18 cellular contexts compared by ENCODE assay signal in genomic region chr17:41583137-41584127, GRCh38. TPM values are rescaled to one million over a fixed set of nuclear protein-coding genes. Genes with fewer than 3 reads are reported as not detected.
DNase-seq lines count a peak whose midpoint lies in the region; TF ChIP-seq lines count a peak whose summit lies in the region.
"Had no signal": no experiment of that assay in that cellular context is flagged by ENCODE, and none has a peak within 500 bp of the region (broad histone marks: within the 10 kb centered on the region; RNA-seq: fewer than 3 reads in every experiment).

No MANE protein-coding gene starts in this region.

- peak overlapping the region; percentile 29 for H3K4me3 ChIP-seq in lower leg skin (ENCODE audit: low read depth, poor library complexity, severe bottlenecking)
- H3K4me3 ChIP-seq: tibial nerve had no signal

- POLR2A ChIA-PET in MCF 10A (lab: Yijun Ruan, JAX), result interaction anchor here (0.6 to 2.8 kb wide), 9 partner anchors 29 to 443 kb away, joined by 4 to 13 read pairs (median 5); partner anchors contain the start of genes KRT16, KRT17 and KRTAP4-6

- CTCF ChIA-PET in MCF 10A (lab: Yijun Ruan, JAX), result interaction anchor here (0.7 to 5.3 kb wide), 9 partner anchors 34 to 675 kb away, joined by 3 to 26 read pairs (median 8); no protein-coding TSS in a partner anchor

- 51 to 55% methylated on average over 33 of the region's 33 CpGs for WGBS in lower leg skin, 2 donors

- TSS peak; percentile 60 for BruUV-seq in MCF 10A (replicated peaks; lab: Mats Ljungman, UMichigan)

- no peaks in the 10 kb centered on the region for H3K9me3 Mint-ChIP-seq in MCF 10A (ENCODE audit: unreplicated experiment)
- H3K9me3 Mint-ChIP-seq: activated naive CD8-positive, alpha-beta T cell treated with anti-CD3 and anti-CD28 coated beads, Interleukin-2, amount 10 ng/mL, durations not matched to agents 7 days and 5 days; CD8-positive, alpha-beta T cell; memory B cell; natural killer cell treated with Interleukin-12 subunit alpha and Interleukin-12 subunit beta and Interleukin-15 and Interleukin-18, amount 100 ng/mL, for 72 hours; stimulated activated effector memory CD8-positive, alpha-beta T cell treated with anti-CD3 and anti-CD28 coated beads, Interleukin-12 subunit alpha, Interleukin-12 subunit beta, amount 100 ng/mL, for 72 hours had no signal

- peaks cover 74% of the 10 kb centered on the region for H3K4me1 Mint-ChIP-seq in MCF 10A (ENCODE audit: insufficient read depth, unreplicated experiment)
- H3K4me1 Mint-ChIP-seq: memory B cell; stimulated activated effector memory CD8-positive, alpha-beta T cell treated with anti-CD3 and anti-CD28 coated beads, Interleukin-12 subunit alpha, Interleukin-12 subunit beta, amount 100 ng/mL, for 72 hours had no signal

- H3K27me3 Mint-ChIP-seq in MCF 10A (ENCODE audit: insufficient read depth, unreplicated experiment), result no peaks in the 10 kb centered on the region

- peak overlapping the region; percentile 79 for H3K27ac Mint-ChIP-seq in MCF 10A (ENCODE audit: low read depth, unreplicated experiment)
- H3K27ac Mint-ChIP-seq: activated naive CD8-positive, alpha-beta T cell treated with anti-CD3 and anti-CD28 coated beads, Interleukin-2, amount 10 ng/mL, durations not matched to agents 7 days and 5 days; CD8-positive, alpha-beta T cell; memory B cell; natural killer cell treated with Interleukin-12 subunit alpha and Interleukin-12 subunit beta and Interleukin-15 and Interleukin-18, amount 100 ng/mL, for 72 hours; stimulated activated effector memory CD8-positive, alpha-beta T cell treated with anti-CD3 and anti-CD28 coated beads, Interleukin-12 subunit alpha, Interleukin-12 subunit beta, amount 100 ng/mL, for 72 hours had no signal

- intact Hi-C loops in MCF 10A (cut with micrococcal nuclease) (no loop called here), lower leg skin (cut with DNase I; ENCODE audit: low total_unique reads) (no loop called here), posterior cingulate gyrus (cut with DNase I) (no loop called here)

- peak; percentile 67 for TF ChIP-seq CTCF in 22Rv1 (IDR thresholded peaks at IDR 0.05)
- no peak for TF ChIP-seq CTCF in MCF 10A (IDR thresholded peaks at IDR 0.05; ENCODE audit: unreplicated experiment)
- no peak for TF ChIP-seq CTCF in lower leg skin (IDR thresholded peaks at IDR 0.05)

- H3K36me3 Mint-ChIP-seq in MCF 10A (ENCODE audit: insufficient read depth, unreplicated experiment), result peaks cover 65% of the 10 kb centered on the region
- H3K36me3 Mint-ChIP-seq: activated naive CD8-positive, alpha-beta T cell treated with anti-CD3 and anti-CD28 coated beads, Interleukin-2, amount 10 ng/mL, durations not matched to agents 7 days and 5 days; CD8-positive, alpha-beta T cell; memory B cell; natural killer cell treated with Interleukin-12 subunit alpha and Interleukin-12 subunit beta and Interleukin-15 and Interleukin-18, amount 100 ng/mL, for 72 hours; stimulated activated effector memory CD8-positive, alpha-beta T cell treated with anti-CD3 and anti-CD28 coated beads, Interleukin-12 subunit alpha, Interleukin-12 subunit beta, amount 100 ng/mL, for 72 hours had no signal

- peak; percentile 70 for DNase-seq in HT-29 (ENCODE audit: low spot score)
- no peak for DNase-seq in MCF 10A (ENCODE audit: unreplicated experiment)
- DNase-seq in lower leg skin (ENCODE audit: low spot score in 2 of 2), result peak in 1 of 2 donors; percentile 69
- no peak for DNase-seq in posterior cingulate gyrus
- DNase-seq in NCI-H2227 treated with DMSO at 0.1 percent for 48 hours (lab: John Stamatoyannopoulos, UW), result no peak
- no peak for DNase-seq in SK-N-DZ (ENCODE audit: low spot score)
- no peak for DNase-seq in occipital lobe (lab: John Stamatoyannopoulos, UW)
- DNase-seq: activated naive CD8-positive, alpha-beta T cell treated with anti-CD3 and anti-CD28 coated beads, Interleukin-2, amount 10 ng/mL, durations not matched to agents 7 days and 5 days; CD8-positive, alpha-beta T cell; cerebellar nuclear complex; effector memory CD4-positive, alpha-beta T cell; PC-3 had no signal

- TF ChIP-seq POLR2A in lower leg skin (IDR thresholded peaks at IDR 0.05), result no peak

- no peak overlapping the region for H3K27ac ChIP-seq in 22Rv1

- peak overlapping the region; percentile 86 for H3K4me3 Mint-ChIP-seq in MCF 10A (ENCODE audit: unreplicated experiment)
- H3K4me3 Mint-ChIP-seq: activated naive CD8-positive, alpha-beta T cell treated with anti-CD3 and anti-CD28 coated beads, Interleukin-2, amount 10 ng/mL, durations not matched to agents 7 days and 5 days; CD8-positive, alpha-beta T cell; memory B cell; natural killer cell treated with Interleukin-12 subunit alpha and Interleukin-12 subunit beta and Interleukin-15 and Interleukin-18, amount 100 ng/mL, for 72 hours; stimulated activated effector memory CD8-positive, alpha-beta T cell treated with anti-CD3 and anti-CD28 coated beads, Interleukin-12 subunit alpha, Interleukin-12 subunit beta, amount 100 ng/mL, for 72 hours had no signal

RNA-seq across cellular contexts. Expression of gene KRT14, which starts 3.3 kb away (rescaled TPM):
- not detected in 2 replicates for total RNA-seq in HT-29 (2014; rRNA removed; shearing (Covaris generic))
- total RNA-seq in MCF 10A (2022) (696 and 1,755 TPM in 2 replicates), lower leg skin (1,000 to 10,000 TPM; 4,210 to 7,487 (median 6,656) TPM), occipital lobe (0.31 TPM)
- polyA plus RNA-seq in SK-N-DZ (2014; cell fraction: cytosol; rRNA removed), result not detected in 2 replicates
- polyA plus RNA-seq in SK-N-DZ (2014; cell fraction: nucleus; rRNA removed), result not detected in 2 replicates
- total RNA-seq: activated naive CD8-positive, alpha-beta T cell treated with anti-CD3 and anti-CD28 coated beads, Interleukin-2, amount 10 ng/mL, durations not matched to agents 7 days and 5 days; CD8-positive, alpha-beta T cell; natural killer cell treated with Interleukin-12 subunit alpha and Interleukin-12 subunit beta and Interleukin-15 and Interleukin-18, amount 100 ng/mL, for 72 hours; SK-MEL-5 had no signal

RNA-seq across cellular contexts. Expression of gene KRT9, which starts 11.6 kb away (rescaled TPM):
- not detected in 2 replicates for total RNA-seq in HT-29 (2014; rRNA removed; shearing (Covaris generic))
- total RNA-seq in MCF 10A (2022) (0.21 and 0.27 TPM in 2 replicates), lower leg skin (1 to 10 TPM in 1 of 4 donors, under 1 TPM in 2, not detected in 1; 0.47 to 1.6 (median 0.91) TPM), occipital lobe (not detected)
- polyA plus RNA-seq in SK-N-DZ (2014; cell fraction: cytosol; rRNA removed), result 0.27 TPM in 1 of 2 replicates, not detected in the other
- polyA plus RNA-seq in SK-N-DZ (2014; cell fraction: nucleus; rRNA removed), result 1.6 TPM in 1 of 2 replicates, not detected in the other
- total RNA-seq: activated naive CD8-positive, alpha-beta T cell treated with anti-CD3 and anti-CD28 coated beads, Interleukin-2, amount 10 ng/mL, durations not matched to agents 7 days and 5 days; CD8-positive, alpha-beta T cell; natural killer cell treated with Interleukin-12 subunit alpha and Interleukin-12 subunit beta and Interleukin-15 and Interleukin-18, amount 100 ng/mL, for 72 hours; PC-3; SK-MEL-5; tibial nerve had no signal

RNA-seq across cellular contexts. Expression of gene KRT16, which starts 29.1 kb away (rescaled TPM):
- total RNA-seq in HT-29 (2014; rRNA removed; shearing (Covaris generic)), result 0.38 and 2.1 TPM in 2 replicates
- 74.5 and 109 TPM in 2 replicates for total RNA-seq in MCF 10A (2022)
- total RNA-seq in lower leg skin, result 100 to 1,000 TPM in 1 of 4 donors, 10 to 100 TPM in 3; 79.2 to 447 (median 81.8) TPM
- 1.2 TPM in 1 of 2 replicates, not detected in the other for polyA plus RNA-seq in SK-N-DZ (2014; cell fraction: cytosol; rRNA removed)
- 0.71 TPM in 1 of 2 replicates, not detected in the other for polyA plus RNA-seq in SK-N-DZ (2014; cell fraction: nucleus; rRNA removed)
- not detected for total RNA-seq in occipital lobe
- total RNA-seq: activated naive CD8-positive, alpha-beta T cell treated with anti-CD3 and anti-CD28 coated beads, Interleukin-2, amount 10 ng/mL, durations not matched to agents 7 days and 5 days; CD8-positive, alpha-beta T cell; natural killer cell treated with Interleukin-12 subunit alpha and Interleukin-12 subunit beta and Interleukin-15 and Interleukin-18, amount 100 ng/mL, for 72 hours; SK-MEL-5 had no signal

RNA-seq across cellular contexts. Expression of gene KRT17, which starts 40.9 kb away (rescaled TPM):
- total RNA-seq in HT-29 (2014; rRNA removed; shearing (Covaris generic)), result 286 and 297 TPM in 2 replicates
- total RNA-seq in MCF 10A (2022) (1,990 and 4,105 TPM in 2 replicates), lower leg skin (1,000 to 10,000 TPM in 2 of 4 donors, 100 to 1,000 TPM in 2; 474 to 1,574 (median 971) TPM), occipital lobe (0.31 TPM)
- polyA plus RNA-seq in SK-N-DZ (2014; cell fraction: cytosol; rRNA removed), result 4.2 and 10.1 TPM in 2 replicates
- polyA plus RNA-seq in SK-N-DZ (2014; cell fraction: nucleus; rRNA removed), result 7.1 and 8.4 TPM in 2 replicates
- total RNA-seq: activated naive CD8-positive, alpha-beta T cell treated with anti-CD3 and anti-CD28 coated beads, Interleukin-2, amount 10 ng/mL, durations not matched to agents 7 days and 5 days; CD8-positive, alpha-beta T cell; natural killer cell treated with Interleukin-12 subunit alpha and Interleukin-12 subunit beta and Interleukin-15 and Interleukin-18, amount 100 ng/mL, for 72 hours; SK-MEL-5 had no signal

RNA-seq across cellular contexts. Expression of gene KRT19, which starts 55.3 kb away (rescaled TPM):
- total RNA-seq in HT-29 (2014; rRNA removed; shearing (Covaris generic)), result 2,402 and 2,405 TPM in 2 replicates
- total RNA-seq in MCF 10A (2022) (0.68 TPM in 1 of 2 replicates, not detected in the other), lower leg skin (100 to 1,000 TPM in 3 of 4 donors, 10 to 100 TPM in 1; 96.0 to 482 (median 285) TPM), occipital lobe (11.4 TPM)
- polyA plus RNA-seq in SK-N-DZ (2014; cell fraction: cytosol; rRNA removed), result 1.1 and 1.3 TPM in 2 replicates
- 0.32 and 2.0 TPM in 2 replicates for polyA plus RNA-seq in SK-N-DZ (2014; cell fraction: nucleus; rRNA removed)
- total RNA-seq: activated naive CD8-positive, alpha-beta T cell treated with anti-CD3 and anti-CD28 coated beads, Interleukin-2, amount 10 ng/mL, durations not matched to agents 7 days and 5 days; CD8-positive, alpha-beta T cell; natural killer cell treated with Interleukin-12 subunit alpha and Interleukin-12 subunit beta and Interleukin-15 and Interleukin-18, amount 100 ng/mL, for 72 hours; SK-MEL-5 had no signal

Comparison
In these comparisons a context has a peak if more than half of its experiments do, and no peak if none do; other contexts are left out.
1. RNA of gene KRT14, which starts 3.3 kb away (total RNA-seq): 4,210 to 7,487 TPM in lower leg skin and 696 to 1,755 TPM in MCF 10A; 0.31 TPM in occipital lobe (single experiment) and not detected in HT-29; every median in the first group is over 100 times any median in the second.
2. RNA of gene KRT16, which starts 29.1 kb away (total RNA-seq): 74.5 to 109 TPM in MCF 10A and 79.2 to 447 TPM in lower leg skin; 0.38 to 2.1 TPM in HT-29 and not detected in occipital lobe (single experiment); every median in the first group is over 10 times any median in the second.